ENCODE assay signal across 8 cellular contexts in genomic region chr19:3984908-3985642, GRCh38. TPM values are rescaled to one million over a fixed set of nuclear protein-coding genes. Genes with fewer than 3 reads are reported as not detected.
DNase-seq lines count a peak whose midpoint lies in the region; ATAC-seq and TF ChIP-seq lines count a peak whose summit lies in the region.

Gene EEF2 (minus strand): TSS chr19:3985463. CDS start chr19:3985380, 83 bp downstream.

- H3K9ac ChIP-seq in MM.1S (ENCODE audit: low read length) (peak within 1 kb of the TSS; percentile 85), neural cell (ENCODE audit: low read length) (peak within 1 kb of the TSS; percentile 92)

- H3K4me3 ChIP-seq in MM.1S (ENCODE audit: low read length) (peak within 1 kb of the TSS; percentile 88), SJCRH30 (peak within 1 kb of the TSS; percentile 99), fibroblast of villous mesenchyme (ENCODE audit: low read depth, low read length) (peak within 1 kb of the TSS; percentile 100), neural cell (ENCODE audit: low read length) (peak within 1 kb of the TSS; percentile 97)

- H3K9me2 ChIP-seq in MM.1S (replicated peaks; ENCODE audit: insufficient read depth, low read length) (no peaks in the 10 kb centered on the region), neural cell (ENCODE audit: insufficient read depth, low read length) (no peaks in the 10 kb centered on the region)

- H3K4me1 Mint-ChIP-seq in stimulated activated naive CD8-positive, alpha-beta T cell treated with anti-CD3 and anti-CD28 coated beads, Interleukin-15, amount 100 ng/mL, for 72 hours, result peaks cover 75% of the 10 kb centered on the region

- H3F3A ChIP-seq in MM.1S (ENCODE audit: insufficient read depth, low read length) (peaks cover 84% of the 10 kb centered on the region), neural cell (ENCODE audit: insufficient read depth, low read length, poor library complexity, severe bottlenecking) (peaks cover 3% of the 10 kb centered on the region)

- TF ChIP-seq RAD21 in neural cell (conservative IDR thresholded peaks at IDR 0.05), result peak; percentile 37

- peak; percentile 81 for TF ChIP-seq EP300 in neural cell (conservative IDR thresholded peaks at IDR 0.05; ENCODE audit: poor library complexity, severe bottlenecking)

- H3K4me2 ChIP-seq in MM.1S (ENCODE audit: low read depth, low read length) (peak within 1 kb of the TSS; percentile 78), neural cell (ENCODE audit: low read length) (peak within 1 kb of the TSS; percentile 99)

- ATAC-seq in GM21515 (IDR thresholded peaks at IDR 0.05; ENCODE audit: unreplicated experiment), result peak; percentile 46
- ATAC-seq in stimulated activated naive CD8-positive, alpha-beta T cell treated with anti-CD3 and anti-CD28 coated beads, Interleukin-15, amount 100 ng/mL, for 72 hours, result peak; percentile 57

- peak within 1 kb of the TSS; percentile 98 to 99 for H3K27ac Mint-ChIP-seq in stimulated activated naive CD8-positive, alpha-beta T cell treated with anti-CD3 and anti-CD28 coated beads, Interleukin-15, amount 100 ng/mL, for 72 hours

- H3K79me2 ChIP-seq in MM.1S (ENCODE audit: low read length), result peaks cover 53% of the 10 kb centered on the region
- H3K79me2 ChIP-seq in neural cell (replicated peaks; ENCODE audit: insufficient read depth, low read length), result peaks cover 23% of the 10 kb centered on the region

- DNase-seq in CMK (ENCODE audit: low read depth) (peak; percentile 90), MM.1S (peak; percentile 95), SJCRH30 (peak; percentile 85 to 92), activated gamma-delta T cell treated with Interleukin-2 at 50 U/mL for 16 hours (peak; percentile 92), fibroblast of villous mesenchyme (ENCODE audit: low read depth) (peak; percentile 89)
- peak; percentile 91 to 93 for DNase-seq in stimulated activated naive CD8-positive, alpha-beta T cell treated with anti-CD3 and anti-CD28 coated beads, Interleukin-15, amount 100 ng/mL, for 72 hours

- H4K20me1 ChIP-seq in MM.1S (ENCODE audit: insufficient read depth, low read length) (peaks cover 47% of the 10 kb centered on the region), neural cell (ENCODE audit: insufficient read depth) (peaks cover 49% of the 10 kb centered on the region)

- H3K27me3 Mint-ChIP-seq in stimulated activated naive CD8-positive, alpha-beta T cell treated with anti-CD3 and anti-CD28 coated beads, Interleukin-15, amount 100 ng/mL, for 72 hours, result no peaks in the 10 kb centered on the region

- no peaks in the 10 kb centered on the region for H3K9me3 ChIP-seq in MM.1S (replicated peaks; ENCODE audit: insufficient read depth, low read length)
- H3K9me3 ChIP-seq in SJCRH30 (replicated peaks), result no peaks in the 10 kb centered on the region
- H3K9me3 ChIP-seq in neural cell (ENCODE audit: low read length), result no peaks in the 10 kb centered on the region

- H3K27ac ChIP-seq in MM.1S (ENCODE audit: low read length), result peak within 1 kb of the TSS; percentile 74
- peak within 1 kb of the TSS; percentile 92 for H3K27ac ChIP-seq in SJCRH30
- H3K27ac ChIP-seq in neural cell (ENCODE audit: low read length), result peak within 1 kb of the TSS; percentile 90

- H3K36me3 ChIP-seq in MM.1S (replicated peaks; ENCODE audit: insufficient read depth, low read length), result peaks cover 46% of the 10 kb centered on the region
- H3K36me3 ChIP-seq in SJCRH30, result peaks cover 48% of the 10 kb centered on the region
- H3K36me3 ChIP-seq in neural cell (ENCODE audit: insufficient read depth, low read length), result no peaks in the 10 kb centered on the region

- H2AFZ ChIP-seq in MM.1S (ENCODE audit: low read length), result peak within 1 kb of the TSS; percentile 58
- H2AFZ ChIP-seq in neural cell (ENCODE audit: low read depth, low read length), result peak within 1 kb of the TSS; percentile 91

- no peaks in the 10 kb centered on the region for H3K9me3 Mint-ChIP-seq in stimulated activated naive CD8-positive, alpha-beta T cell treated with anti-CD3 and anti-CD28 coated beads, Interleukin-15, amount 100 ng/mL, for 72 hours

- peaks cover 13% of the 10 kb centered on the region for H3K4me1 ChIP-seq in MM.1S (ENCODE audit: low read length)
- peaks cover 15% of the 10 kb centered on the region for H3K4me1 ChIP-seq in SJCRH30

- TF ChIP-seq CTCF in MM.1S (IDR thresholded peaks at IDR 0.05; ENCODE audit: low read length) (no peak), fibroblast of villous mesenchyme (IDR thresholded peaks at IDR 0.05; ENCODE audit: insufficient read depth, low read depth, low read length) (no peak), neural cell (IDR thresholded peaks at IDR 0.05; ENCODE audit: poor library complexity, severe bottlenecking) (peak; percentile 21)

- H3K27me3 ChIP-seq in MM.1S (replicated peaks; ENCODE audit: insufficient read depth, low read length) (no peaks in the 10 kb centered on the region), SJCRH30 (no peaks in the 10 kb centered on the region), neural cell (ENCODE audit: insufficient read depth, low read depth, low read length) (no peaks in the 10 kb centered on the region)

- H3K4me3 Mint-ChIP-seq in stimulated activated naive CD8-positive, alpha-beta T cell treated with anti-CD3 and anti-CD28 coated beads, Interleukin-15, amount 100 ng/mL, for 72 hours, result peak within 1 kb of the TSS; percentile 93 to 98

TF ChIP-seq in neural cell, 6 proteins besides CTCF, POLR2A, EP300 and RAD21:
- TF ChIP-seq TAF1 (IDR thresholded peaks at IDR 0.05; ENCODE audit: low read depth), result peak; percentile 100
- peak; percentile 100 for TF ChIP-seq POLR2AphosphoS5 (IDR thresholded peaks at IDR 0.05)
- TF ChIP-seq EZH2 (IDR thresholded peaks at IDR 0.05; ENCODE audit: borderline replicate concordance, insufficient read depth, low read length, poor library complexity, severe bottlenecking), result no peak
- TF ChIP-seq REST (IDR thresholded peaks at IDR 0.05; ENCODE audit: borderline replicate concordance), result peak; percentile 100
- peak; percentile 54 for TF ChIP-seq SMC3 (conservative IDR thresholded peaks at IDR 0.05; ENCODE audit: poor library complexity)
- TF ChIP-seq MXI1 (conservative IDR thresholded peaks at IDR 0.05; ENCODE audit: poor library complexity, severe bottlenecking), result peak; percentile 93
TF ChIP-seq in neural cell: peak in this region for 5.

RNA-seq across cellular contexts. Expression of gene EEF2, which starts in this region (rescaled TPM):
- 1,658 and 1,674 TPM in 2 replicates for total RNA-seq in SJCRH30 (2014; rRNA removed; shearing (Covaris generic))
- total RNA-seq in fibroblast of villous mesenchyme, result 1,931 and 1,932 TPM in 2 replicates
- polyA plus RNA-seq in neural cell, result 716 and 865 TPM in 2 replicates
- polyA minus RNA-seq in neural cell, result 1,752 and 2,214 TPM in 2 replicates

Comparison
In these comparisons a context has a peak if more than half of its experiments do, and no peak if none do; other contexts are left out.
1. Peak in every context shown above with its lines: DNase-seq, ATAC-seq, H3K4me3 ChIP-seq and H3K27ac ChIP-seq.